23 cellular contexts compared by ENCODE assay signal in the genomic region with DNA sequence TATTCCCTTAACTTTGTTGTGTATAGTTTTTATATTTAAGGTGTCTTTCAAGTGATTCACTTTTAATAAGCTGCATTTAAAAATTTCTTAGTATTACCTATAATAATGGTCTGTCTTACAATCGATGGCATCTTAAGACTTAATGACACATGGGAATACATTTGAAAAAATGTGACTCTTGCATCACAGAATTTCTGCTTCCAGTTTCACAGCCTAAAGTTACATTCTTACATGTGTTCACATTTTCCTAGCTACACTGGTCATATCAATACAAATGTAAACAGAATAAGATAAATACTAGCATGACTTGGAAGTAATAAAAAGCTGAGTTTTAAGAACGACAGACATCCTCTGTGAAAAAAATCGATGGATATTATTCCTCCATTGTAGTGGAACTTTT.
"Had no signal": no experiment of that assay in that cellular context is flagged by ENCODE, and none has a peak within 500 bp of the region (broad histone marks: within the 10 kb centered on the region; RNA-seq: fewer than 3 reads in every experiment).

No MANE protein-coding gene starts in this region.

- ATAC-seq: activated CD8-positive, alpha-beta T cell treated with anti-CD3 and anti-CD28 coated beads, Interleukin-2, amount 10 ng/mL, durations not matched to agents 7 days and 5 days; body of pancreas; T-helper 17 cell; WTC11 had no signal

- H3K4me3 ChIP-seq: ascending aorta, body of pancreas, cardiac muscle cell had no signal

- DNase-seq: activated CD4-positive, alpha-beta T cell treated with anti-CD3 and anti-CD28 coated beads for 48 hours; activated CD4-positive, alpha-beta T cell treated with anti-CD3 and anti-CD28 coated beads, Interleukin-2, amount 50 U/mL, for 4 hours; activated CD4-positive, CD25-positive, alpha-beta regulatory T cell treated with anti-CD3 and anti-CD28 coated beads, Interleukin-2, amount 50 U/mL, for 72 hours; activated CD8-positive, alpha-beta memory T cell treated with anti-CD3 and anti-CD28 coated beads, Interleukin-2, amount 50 U/mL, for 48 hours; activated CD8-positive, alpha-beta T cell treated with anti-CD3 and anti-CD28 coated beads, Interleukin-2, amount 10 ng/mL, durations not matched to agents 7 days and 5 days; activated effector memory CD4-positive, alpha-beta T cell treated with Interleukin-2 at 50 U/mL for 16 hours; activated naive CD4-positive, alpha-beta T cell; activated T-cell treated with anti-CD3 and anti-CD28 coated beads, Interleukin-2, amount 50 U/mL, for 24 hours; amniotic stem cell; body of pancreas; cerebellar nuclear complex; NCI-H1105 treated with DMSO at 0.1 percent for 48 hours; NCI-H1436 treated with DMSO at 0.1 percent for 48 hours; NCI-H187 treated with DMSO at 0.1 percent for 48 hours; NCI-H2081 treated with DMSO at 0.1 percent for 48 hours; NCI-H446; NCI-H524; SIG-M5; T-helper 17 cell; T-helper 9 cell had no signal

- H3K9me3 ChIP-seq: ascending aorta, body of pancreas had no signal

- H3K36me3 ChIP-seq: ascending aorta, cardiac muscle cell had no signal

- H3K27ac ChIP-seq: ascending aorta, body of pancreas, cardiac muscle cell had no signal

- H3K27me3 ChIP-seq: ascending aorta, body of pancreas, cardiac muscle cell had no signal

- H3K4me1 ChIP-seq: ascending aorta, body of pancreas had no signal
